In the genomic region with DNA sequence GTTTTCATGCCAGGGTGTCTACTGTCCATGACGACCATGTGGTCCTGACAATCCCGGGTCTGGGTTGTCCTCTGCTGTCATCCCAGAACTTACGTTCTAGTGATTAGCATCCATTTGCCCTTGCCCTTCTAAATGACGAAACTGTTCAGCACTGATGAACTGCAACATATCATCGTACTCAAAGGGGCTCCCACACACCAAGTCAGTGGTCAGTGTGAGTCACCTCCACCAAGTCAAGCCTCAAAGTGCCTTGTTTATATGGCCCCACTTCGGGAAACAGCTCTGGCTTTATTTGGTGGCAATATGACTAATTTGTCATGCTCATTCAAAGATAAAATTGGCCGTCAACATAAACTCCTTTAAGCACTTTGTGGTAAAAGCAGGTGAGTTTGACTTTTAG, we compare ENCODE assay signal across 17 cellular contexts.
DNase-seq lines count a peak whose midpoint lies in the region; ATAC-seq and TF ChIP-seq lines count a peak whose summit lies in the region.
"Had no signal": no experiment of that assay in that cellular context is flagged by ENCODE, and none has a peak within 500 bp of the region (broad histone marks: within the 10 kb centered on the region; RNA-seq: fewer than 3 reads in every experiment).

No MANE protein-coding gene starts in this region.

- H3K4me1 ChIP-seq in IMR-90 (ENCODE audit: control insufficient read depth, insufficient read depth, low read length) (peaks cover 3% of the 10 kb centered on the region), mammary epithelial cell (ENCODE audit: insufficient read depth, low read length) (no peaks in the 10 kb centered on the region)

- no peak for ATAC-seq in IMR-90 (ENCODE audit: low read depth)
- ATAC-seq in HG02885 (IDR thresholded peaks at IDR 0.05; ENCODE audit: poor library complexity, unreplicated experiment): no peak
- ATAC-seq: PC-3 had no signal

- CTCF ChIA-PET in IMR-90 (lab: Yijun Ruan, JAX) (no interaction called here), mammary epithelial cell (lab: Charles Lee; ENCODE audit: low non-redundant PET) (no interaction called here)

- H3K79me1 ChIP-seq in IMR-90 (ENCODE audit: low read depth in 1 of 2, low read length in 2 of 2): no peaks in the 10 kb centered on the region

- H3K4me3 Mint-ChIP-seq in CD14-positive monocyte: no peak overlapping the region
- H3K4me3 Mint-ChIP-seq: HFFc6 had no signal

- H4K5ac ChIP-seq in IMR-90 (ENCODE audit: low read depth, low read length): no peak overlapping the region

- intact Hi-C loops in IMR-90 (cut with micrococcal nuclease) (no loop called here), CD14-positive monocyte (cut with micrococcal nuclease) (no loop called here), mammary epithelial cell (cut with micrococcal nuclease) (no loop called here)

- dilution Hi-C loops in IMR-90 (cut with HindIII; ENCODE audit: low sequenced_read_pairs, unreplicated experiment) (no loop called here), mammary epithelial cell (cut with HindIII; ENCODE audit: low sequenced_read_pairs) (loop anchor here (10.0 kb wide), 1 partner anchor 265 kb away; no protein-coding TSS in a partner anchor)

- no peak overlapping the region for H2BK20ac ChIP-seq in IMR-90 (ENCODE audit: low read depth, low read length)

- POLR2A ChIA-PET in IMR-90 (lab: Charles Lee; ENCODE audit: unreplicated experiment): no interaction called here

- TF ChIP-seq CTCF in IMR-90 (conservative IDR thresholded peaks at IDR 0.05; ENCODE audit: low read depth, low read length): no peak
- TF ChIP-seq CTCF in kidney epithelial cell (IDR thresholded peaks at IDR 0.05; ENCODE audit: insufficient read depth, low read length, poor library complexity, severe bottlenecking): no peak
- no peak for TF ChIP-seq CTCF in CD14-positive monocyte (IDR thresholded peaks at IDR 0.05)
- no peak for TF ChIP-seq CTCF in mammary epithelial cell (conservative IDR thresholded peaks at IDR 0.05 in 1 of 2, IDR thresholded peaks at IDR 0.05 in 1 of 2; ENCODE audit: extremely low read depth in 1 of 2, insufficient read depth in 1 of 2, low read depth in 1 of 2, low read length in 2 of 2)

- peaks cover 67% of the 10 kb centered on the region for H3K27me3 ChIP-seq in IMR-90 (ENCODE audit: control insufficient read depth, insufficient read depth, low read length)
- H3K27me3 ChIP-seq in kidney epithelial cell (ENCODE audit: control insufficient read depth, insufficient read depth, low read length): no peaks in the 10 kb centered on the region
- H3K27me3 ChIP-seq in mammary epithelial cell (ENCODE audit: insufficient read depth, low read length): no peaks in the 10 kb centered on the region

- H2BK120ac ChIP-seq in IMR-90 (ENCODE audit: low read depth, low read length): no peak overlapping the region

- H3K36me3 Mint-ChIP-seq in CD14-positive monocyte: no peaks in the 10 kb centered on the region

- peaks cover 6 to 22% (median 8%) of the 10 kb centered on the region in 3 donors for H3K27me3 Mint-ChIP-seq in CD14-positive monocyte (ENCODE audit: low read depth in 3 of 3)

- WGBS in IMR-90 (ENCODE audit: extremely low coverage in 2 of 2, insufficient read length in 1 of 2), 2 experiments: 56% methylated on average over 5 of the region's 7 CpGs; no CpG with 5 or more reads in 1 of the 2 experiments
- 76% methylated on average over 5 of the region's 7 CpGs for WGBS in mammary epithelial cell (ENCODE audit: low coverage, missing lambda C conversion rate)

- H2BK15ac ChIP-seq in IMR-90 (ENCODE audit: low read depth, low read length): no peak overlapping the region

- no peaks in the 10 kb centered on the region for H3K4me1 Mint-ChIP-seq in CD14-positive monocyte

- H2AFZ ChIP-seq in IMR-90 (replicated peaks; ENCODE audit: low read length, poor library complexity) (no peak overlapping the region), mammary epithelial cell (ENCODE audit: low read depth, low read length) (no peak overlapping the region)

- H3K56ac ChIP-seq in IMR-90 (ENCODE audit: extremely low read depth, insufficient read depth, low read length): no peak overlapping the region

- no peak overlapping the region for H3K18ac ChIP-seq in IMR-90 (ENCODE audit: low read depth, low read length)

- H4K20me1 ChIP-seq in IMR-90 (ENCODE audit: insufficient read depth, low read length): no peaks in the 10 kb centered on the region
- no peaks in the 10 kb centered on the region for H4K20me1 ChIP-seq in mammary epithelial cell (ENCODE audit: insufficient read depth, low read length)

- DNase-seq in A172 (ENCODE audit: low spot score) (peak; percentile 68), IMR-90 (peak; percentile 13), amniotic epithelial cell (ENCODE audit: low read depth) (peak; percentile 38), kidney epithelial cell (ENCODE audit: low read depth) (peak; percentile 45), NCI-H1930 (lab: John Stamatoyannopoulos, UW) (no peak), CD14-positive monocyte (ENCODE audit: low spot score) (no peak), mammary epithelial cell (no peak)
- DNase-seq: C1 segment of cervical spinal cord, COR-L47, HFFc6, NCI-H1436, NCI-H2029 treated with DMSO at 0.1 percent for 48 hours, NCI-H2171 treated with DMSO at 0.1 percent for 48 hours, NCI-H446 treated with DMSO at 0.1 percent for 48 hours, NCI-H748 treated with DMSO at 0.1 percent for 48 hours, PC-3 had no signal

- H3K36me3 ChIP-seq in IMR-90 (ENCODE audit: control insufficient read depth, insufficient read depth, low read length): no peaks in the 10 kb centered on the region
- H3K36me3 ChIP-seq in kidney epithelial cell (ENCODE audit: control insufficient read depth, insufficient read depth, low read length): no peaks in the 10 kb centered on the region
- no peaks in the 10 kb centered on the region for H3K36me3 ChIP-seq in mammary epithelial cell (ENCODE audit: insufficient read depth, low read length)

- no peak overlapping the region for H3K23ac ChIP-seq in IMR-90 (ENCODE audit: low read depth, low read length)

- H2BK5ac ChIP-seq in IMR-90 (ENCODE audit: low read depth, low read length, poor library complexity, severe bottlenecking): no peak overlapping the region

- no peak overlapping the region for H4K91ac ChIP-seq in IMR-90 (ENCODE audit: insufficient read depth, low read depth, low read length)

- TF ChIP-seq POLR2A in IMR-90 (IDR thresholded peaks at IDR 0.05; ENCODE audit: low read depth, low read length): no peak

- no peak for TF ChIP-seq RAD21 in IMR-90 (IDR thresholded peaks at IDR 0.05; ENCODE audit: low read length)

- H3K9me3 ChIP-seq in IMR-90 (ENCODE audit: control insufficient read depth, insufficient read depth, low read length) (no peaks in the 10 kb centered on the region), mammary epithelial cell (replicated peaks; ENCODE audit: insufficient read depth, low read length) (no peaks in the 10 kb centered on the region)

- in situ Hi-C loops in IMR-90 (cut with MboI; ENCODE audit: low sequenced_read_pairs): no loop called here
- in situ Hi-C loops in mammary epithelial cell (cut with MboI; ENCODE audit: low sequenced_read_pairs in 2 of 2): no loop called here

- no peak overlapping the region for H4K8ac ChIP-seq in IMR-90 (ENCODE audit: low read depth in 2 of 2, low read length in 2 of 2)

- BruUV-seq in IMR-90 (replicated peaks; lab: Mats Ljungman, UMichigan) (no TSS peak), mammary epithelial cell (replicated peaks; lab: Mats Ljungman, UMichigan) (no TSS peak)

- H3K4me3 ChIP-seq in IMR-90 (ENCODE audit: insufficient read depth, low read depth, low read length): no peak overlapping the region
- no peak overlapping the region for H3K4me3 ChIP-seq in kidney epithelial cell (ENCODE audit: low read depth, low read length)
- H3K4me3 ChIP-seq in mammary epithelial cell (replicated peaks in 1 of 3; ENCODE audit: insufficient read depth in 1 of 3, low read depth in 2 of 3, low read length in 3 of 3): no peak overlapping the region

- H3K27ac Mint-ChIP-seq in CD14-positive monocyte: no peak overlapping the region
- H3K27ac Mint-ChIP-seq: HFFc6 had no signal

- no peak overlapping the region for H3K27ac ChIP-seq in IMR-90 (ENCODE audit: insufficient read depth, low read length)
- no peak overlapping the region for H3K27ac ChIP-seq in mammary epithelial cell (ENCODE audit: insufficient read depth, low read depth, low read length)

- no peak overlapping the region for H3K9ac ChIP-seq in IMR-90 (ENCODE audit: low read depth, low read length)
- no peak overlapping the region for H3K9ac ChIP-seq in mammary epithelial cell (ENCODE audit: insufficient read depth, low read length)

- H2AK9ac ChIP-seq in IMR-90 (replicated peaks; ENCODE audit: low read depth, low read length, poor library complexity): no peak overlapping the region

- no peaks in the 10 kb centered on the region for H3K9me1 ChIP-seq in IMR-90 (ENCODE audit: insufficient read depth, low read length)

- peaks cover 0 to 5% (median 2%) of the 10 kb centered on the region in 7 donors for H3K9me3 Mint-ChIP-seq in CD14-positive monocyte
- H3K9me3 Mint-ChIP-seq: HFFc6 had no signal

- H3K4ac ChIP-seq in IMR-90 (ENCODE audit: low read depth, low read length): no peak overlapping the region

- no peak overlapping the region for H3K4me2 ChIP-seq in IMR-90 (ENCODE audit: low read depth, low read length)
- no peak overlapping the region for H3K4me2 ChIP-seq in mammary epithelial cell (ENCODE audit: insufficient read depth, low read depth, low read length)

- H2AK5ac ChIP-seq in IMR-90 (ENCODE audit: low read depth, low read length): no peak overlapping the region

- no peaks in the 10 kb centered on the region for H3K79me2 ChIP-seq in mammary epithelial cell (ENCODE audit: insufficient read depth, low read length)

- no peak overlapping the region for H3K14ac ChIP-seq in IMR-90 (replicated peaks; ENCODE audit: low read depth, low read length)

TF ChIP-seq in IMR-90, 13 proteins besides CTCF, POLR2A, EP300 and RAD21 (continues in another document):
- TF ChIP-seq MXI1 (IDR thresholded peaks at IDR 0.05; ENCODE audit: borderline replicate concordance, low read depth, low read length) (no peak), MAZ (IDR thresholded peaks at IDR 0.05; ENCODE audit: borderline replicate concordance, low read depth, low read length) (no peak), CEBPB (IDR thresholded peaks at IDR 0.05; ENCODE audit: low read depth, low read length) (no peak)
- TF ChIP-seq, protein P1, sequence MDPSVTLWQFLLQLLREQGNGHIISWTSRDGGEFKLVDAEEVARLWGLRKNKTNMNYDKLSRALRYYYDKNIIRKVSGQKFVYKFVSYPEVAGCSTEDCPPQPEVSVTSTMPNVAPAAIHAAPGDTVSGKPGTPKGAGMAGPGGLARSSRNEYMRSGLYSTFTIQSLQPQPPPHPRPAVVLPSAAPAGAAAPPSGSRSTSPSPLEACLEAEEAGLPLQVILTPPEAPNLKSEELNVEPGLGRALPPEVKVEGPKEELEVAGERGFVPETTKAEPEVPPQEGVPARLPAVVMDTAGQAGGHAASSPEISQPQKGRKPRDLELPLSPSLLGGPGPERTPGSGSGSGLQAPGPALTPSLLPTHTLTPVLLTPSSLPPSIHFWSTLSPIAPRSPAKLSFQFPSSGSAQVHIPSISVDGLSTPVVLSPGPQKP (IDR thresholded peaks at IDR 0.05; ENCODE audit: borderline replicate concordance, low read depth, low read length): no peak

Comparison
In these comparisons a context has a peak if more than half of its experiments do, and no peak if none do; other contexts are left out.
1. DNase-seq: peak in A172 (single experiment), IMR-90 (single experiment), amniotic epithelial cell (single experiment) and kidney epithelial cell (single experiment); none in NCI-H1930 (0 of 2), CD14-positive monocyte (single experiment) and mammary epithelial cell (single experiment).